ENCODE assay signal across 8 cellular contexts in the genomic region with DNA sequence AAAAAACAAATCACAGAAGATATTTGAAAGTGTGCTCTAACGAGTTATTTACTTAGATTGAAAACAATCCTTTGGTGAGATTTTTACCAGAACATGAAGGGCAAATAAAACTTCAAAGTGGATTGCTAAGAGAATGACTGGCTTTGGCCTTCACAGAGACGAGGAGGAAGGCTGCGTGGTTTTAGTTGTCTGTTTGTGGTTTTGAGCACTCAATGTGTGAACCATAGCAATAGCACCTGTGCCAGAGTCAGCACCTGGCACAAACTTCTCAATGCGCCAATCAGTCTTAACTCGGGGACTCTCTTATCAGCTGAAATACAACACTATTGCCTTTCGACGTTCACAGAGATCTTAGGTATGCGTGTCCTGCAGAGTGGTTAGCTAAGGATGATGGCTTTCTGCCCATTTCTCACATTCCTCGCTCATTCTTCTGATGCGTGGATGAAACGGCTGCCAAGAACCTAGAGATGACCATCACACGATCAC.
DNase-seq lines count a peak whose midpoint lies in the region; ATAC-seq, FAIRE-seq and TF ChIP-seq lines count a peak whose summit lies in the region.

No MANE protein-coding gene starts in this region.

- FAIRE-seq in RCC 7860 (lab: Jason Lieb, UNC) = no peak

- intact Hi-C loops in PC-3 (cut with micrococcal nuclease) = no loop called here

- H3K4me2 ChIP-seq in PC-3 (ENCODE audit: low read length) = no peak overlapping the region

- peaks cover 50% of the 10 kb centered on the region for H3K4me1 ChIP-seq in PC-3 (ENCODE audit: insufficient read depth, low read length)
- H3K4me1 ChIP-seq in rectal smooth muscle tissue (ENCODE audit: control insufficient read depth, insufficient read depth, low read length) = peaks cover 3% of the 10 kb centered on the region

- H3K9ac ChIP-seq in PC-3 (ENCODE audit: low read length) = peak overlapping the region; percentile 92
- H3K9ac ChIP-seq in rectal smooth muscle tissue (ENCODE audit: low read length) = no peak overlapping the region

- DNase-seq in PC-3 = no peak
- peak; percentile 94 for DNase-seq in astrocyte of the hippocampus (ENCODE audit: low read depth, low spot score)
- DNase-seq in middle frontal gyrus (ENCODE audit: extremely low spot score, low spot score) = no peak
- DNase-seq in RCC 7860 (ENCODE audit: low spot score) = no peak
- DNase-seq in WERI-Rb-1 = no peak

- H3K27me3 ChIP-seq in PC-3 (ENCODE audit: low read length) (no peaks in the 10 kb centered on the region), rectal smooth muscle tissue (ENCODE audit: control insufficient read depth, insufficient read depth, low read length) (no peaks in the 10 kb centered on the region), WERI-Rb-1 (ENCODE audit: insufficient read depth, low read depth, severe bottlenecking) (no peaks in the 10 kb centered on the region)

- BruUV-seq in PC-3 (replicated peaks; lab: Mats Ljungman, UMichigan) = no TSS peak

- H3K79me2 ChIP-seq in PC-3 (ENCODE audit: low read length) = peaks cover 21% of the 10 kb centered on the region

- H4K20me1 ChIP-seq in PC-3 (ENCODE audit: low read length) = no peaks in the 10 kb centered on the region

- TF ChIP-seq CTCF in PC-3 (conservative IDR thresholded peaks at IDR 0.05; ENCODE audit: low read depth, low read length) (no peak), WERI-Rb-1 (IDR thresholded peaks at IDR 0.05; ENCODE audit: low read depth, low read length) (no peak)

- H3K9me2 ChIP-seq in PC-3 (replicated peaks; ENCODE audit: low read length) = no peaks in the 10 kb centered on the region

- H3K36me3 ChIP-seq in PC-3 (ENCODE audit: low read depth, low read length) (peaks cover 36% of the 10 kb centered on the region), rectal smooth muscle tissue (ENCODE audit: control insufficient read depth, insufficient read depth, low read length) (peaks cover 2% of the 10 kb centered on the region), WERI-Rb-1 (no peaks in the 10 kb centered on the region)

- no peak overlapping the region for H3K4me3 ChIP-seq in PC-3 (ENCODE audit: low read length)
- H3K4me3 ChIP-seq in rectal smooth muscle tissue (ENCODE audit: low read length) = no peak overlapping the region
- H3K4me3 ChIP-seq in WERI-Rb-1 (ENCODE audit: low read depth, low read length) = no peak overlapping the region

- H3K27ac ChIP-seq in PC-3 (ENCODE audit: low read length) (peak overlapping the region; percentile 99), rectal smooth muscle tissue (ENCODE audit: low read depth, low read length) (peak overlapping the region; percentile 51), WERI-Rb-1 (no peak overlapping the region)

- no peak overlapping the region for H2AFZ ChIP-seq in PC-3 (ENCODE audit: low read length)

- ATAC-seq in GM18517 (IDR thresholded peaks at IDR 0.05; ENCODE audit: unreplicated experiment) (peak; percentile 71), HG02840 (IDR thresholded peaks at IDR 0.05; ENCODE audit: low FRiP score, unreplicated experiment) (peak; percentile 65), PC-3 (no peak)

- CTCF ChIA-PET in PC-3 (lab: Charles Lee) = no interaction called here

- POLR2A ChIA-PET in PC-3 (lab: Charles Lee; ENCODE audit: unreplicated experiment) = no interaction called here

- peaks cover 10% of the 10 kb centered on the region for H3F3A ChIP-seq in PC-3 (ENCODE audit: low read length, unreplicated experiment)

- H3K9me3 ChIP-seq in PC-3 (ENCODE audit: low read length) (peaks cover 11% of the 10 kb centered on the region), WERI-Rb-1 (ENCODE audit: severe bottlenecking) (no peaks in the 10 kb centered on the region)
